20 cellular contexts compared by ENCODE assay signal in the genomic region with DNA sequence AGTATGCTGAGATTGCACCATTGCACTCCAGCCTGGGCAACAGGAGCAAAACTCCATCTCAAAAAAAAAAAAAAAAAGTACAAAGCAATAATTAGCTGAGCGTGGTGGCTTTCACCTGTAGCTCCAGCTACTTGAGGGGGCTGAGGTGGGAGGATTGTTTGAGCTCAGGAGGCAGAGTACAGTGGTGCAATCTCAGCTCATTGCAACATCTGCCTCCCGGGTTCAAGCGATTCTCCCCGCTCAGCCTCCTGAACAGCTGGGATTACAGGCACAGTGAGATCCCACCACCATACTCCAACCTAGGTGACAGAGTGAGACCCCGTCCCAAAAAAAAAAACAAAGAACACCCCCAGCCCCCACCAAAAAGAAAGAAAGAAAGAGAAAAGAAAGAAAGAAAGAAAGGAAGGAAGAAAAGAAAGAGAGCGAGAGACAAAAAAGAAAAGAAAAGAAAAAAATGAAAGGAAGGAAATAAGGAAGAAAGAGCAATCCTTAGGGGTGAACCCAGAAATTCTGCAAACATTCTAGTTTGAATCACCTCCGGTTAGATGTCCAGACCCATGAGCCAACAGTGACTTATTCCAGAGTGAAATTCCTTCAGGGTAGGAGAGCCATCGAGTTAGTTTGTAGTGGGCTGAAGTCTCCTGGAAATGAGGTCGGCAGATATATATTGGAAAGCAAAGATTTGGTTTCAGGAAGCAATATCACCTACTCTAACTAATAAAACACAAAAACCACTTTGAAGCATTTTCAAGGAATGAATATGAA. TPM values are rescaled to one million over a fixed set of nuclear protein-coding genes. Genes with fewer than 3 reads are reported as not detected.
DNase-seq lines count a peak whose midpoint lies in the region; ATAC-seq and TF ChIP-seq lines count a peak whose summit lies in the region.
"Had no signal": no experiment of that assay in that cellular context is flagged by ENCODE, and none has a peak within 500 bp of the region (broad histone marks: within the 10 kb centered on the region; RNA-seq: fewer than 3 reads in every experiment).

No MANE protein-coding gene starts in this region.

- peaks cover 41% of the 10 kb centered on the region for H3K4me1 Mint-ChIP-seq in neural crest cell
- peaks cover 0 to 20% (median 8%) of the 10 kb centered on the region in 3 donors for H3K4me1 Mint-ChIP-seq in CD8-positive, alpha-beta memory T cell

- intact Hi-C loops in PC-3 (cut with micrococcal nuclease) (no loop called here), aorta (cut with DNase I) (no loop called here)

- H3K4me1 ChIP-seq in PC-3 (ENCODE audit: insufficient read depth, low read length) (peaks cover 14% of the 10 kb centered on the region), aorta (ENCODE audit: control insufficient read depth in 1 of 2, insufficient read depth in 2 of 2, low read length in 2 of 2) (no peaks in the 10 kb centered on the region)
- H3K4me1 ChIP-seq in CD8-positive, alpha-beta memory T cell (ENCODE audit: insufficient read depth, low read length), result no peaks in the 10 kb centered on the region

- no peak for TF ChIP-seq CTCF in PC-3 (conservative IDR thresholded peaks at IDR 0.05; ENCODE audit: low read depth, low read length)
- TF ChIP-seq CTCF in neural crest cell (conservative IDR thresholded peaks at IDR 0.05), result no peak

- peak overlapping the region; percentile 44 for H3K27ac ChIP-seq in PC-3 (ENCODE audit: low read length)
- H3K27ac ChIP-seq in epithelial cell of prostate, result peak overlapping the region; percentile 22
- H3K27ac ChIP-seq in aorta (ENCODE audit: low read depth in 1 of 2, low read length in 2 of 2), result no peak overlapping the region
- no peak overlapping the region for H3K27ac ChIP-seq in CD8-positive, alpha-beta memory T cell (ENCODE audit: low read depth, low read length)
- H3K27ac ChIP-seq: thoracic aorta had no signal

- H3K4me2 ChIP-seq in PC-3 (ENCODE audit: low read length), result peak overlapping the region; percentile 65
- H3K4me2 ChIP-seq: SK-N-SH had no signal

- H3K9me3 Mint-ChIP-seq in neural crest cell, result no peaks in the 10 kb centered on the region
- H3K9me3 Mint-ChIP-seq in CD8-positive, alpha-beta memory T cell, result no peaks in the 10 kb centered on the region
- H3K9me3 Mint-ChIP-seq: activated naive CD8-positive, alpha-beta T cell treated with anti-CD3 and anti-CD28 coated beads, Interleukin-2, amount 10 ng/mL, durations not matched to agents 7 days and 5 days; activated T-cell treated with anti-CD3 and anti-CD28 coated beads, Interleukin-2, amount 50 U/mL, for 72 hours; CD8-positive, alpha-beta T cell; stimulated activated effector memory CD8-positive, alpha-beta T cell treated with anti-CD3 and anti-CD28 coated beads, Interleukin-12 subunit alpha, Interleukin-12 subunit beta, amount 100 ng/mL, for 72 hours had no signal

- ATAC-seq in PC-3, result peak; percentile 88
- ATAC-seq in aorta (ENCODE audit: low FRiP score), result no peak
- ATAC-seq: activated T-cell treated with anti-CD3 and anti-CD28 coated beads, Interleukin-2, amount 50 U/mL, for 72 hours; CD8-positive, alpha-beta T cell; stimulated activated effector memory CD8-positive, alpha-beta T cell treated with anti-CD3 and anti-CD28 coated beads, Interleukin-12 subunit alpha, Interleukin-12 subunit beta, amount 100 ng/mL, for 72 hours had no signal

- no peaks in the 10 kb centered on the region for H3F3A ChIP-seq in PC-3 (ENCODE audit: low read length, unreplicated experiment)

- peak overlapping the region; percentile 21 for H3K4me3 Mint-ChIP-seq in neural crest cell
- no peak overlapping the region for H3K4me3 Mint-ChIP-seq in CD8-positive, alpha-beta memory T cell
- H3K4me3 Mint-ChIP-seq: activated naive CD8-positive, alpha-beta T cell treated with anti-CD3 and anti-CD28 coated beads, Interleukin-2, amount 10 ng/mL, durations not matched to agents 7 days and 5 days; activated T-cell treated with anti-CD3 and anti-CD28 coated beads, Interleukin-2, amount 50 U/mL, for 72 hours; CD8-positive, alpha-beta T cell; stimulated activated effector memory CD8-positive, alpha-beta T cell treated with anti-CD3 and anti-CD28 coated beads, Interleukin-12 subunit alpha, Interleukin-12 subunit beta, amount 100 ng/mL, for 72 hours had no signal

- POLR2A ChIA-PET in PC-3 (lab: Charles Lee; ENCODE audit: unreplicated experiment), result interaction anchor here (0.6 kb wide), 1 partner anchor 272 kb away, joined by 3 read pairs; no protein-coding TSS in a partner anchor
- POLR2A ChIA-PET in CD8-positive, alpha-beta memory T cell (lab: Charles Lee), result no interaction called here

- CTCF ChIA-PET in PC-3 (lab: Charles Lee), result no interaction called here
- CTCF ChIA-PET in CD8-positive, alpha-beta memory T cell (lab: Charles Lee), result no interaction called here

- H3K9ac ChIP-seq in PC-3 (ENCODE audit: low read length), result no peak overlapping the region
- H3K9ac ChIP-seq: SK-N-SH had no signal

- H3K9me3 ChIP-seq in PC-3 (ENCODE audit: low read length) (no peaks in the 10 kb centered on the region), aorta (ENCODE audit: control insufficient read depth, low read length) (no peaks in the 10 kb centered on the region)
- H3K9me3 ChIP-seq in CD8-positive, alpha-beta memory T cell (ENCODE audit: low read length), result no peaks in the 10 kb centered on the region
- H3K9me3 ChIP-seq: SK-N-SH, thoracic aorta had no signal

- H2AFZ ChIP-seq in PC-3 (ENCODE audit: low read length), result peak overlapping the region; percentile 56

- peak overlapping the region; percentile 26; the same call in 1 of the 2 replicates for H3K4me3 ChIP-seq in PC-3 (ENCODE audit: low read length)
- no peak overlapping the region for H3K4me3 ChIP-seq in aorta (ENCODE audit: low read length in 2 of 2)
- no peak overlapping the region for H3K4me3 ChIP-seq in CD8-positive, alpha-beta memory T cell (ENCODE audit: low read length)
- H3K4me3 ChIP-seq: thoracic aorta had no signal

- H3K36me3 Mint-ChIP-seq in neural crest cell (ENCODE audit: low read depth), result no peaks in the 10 kb centered on the region
- H3K36me3 Mint-ChIP-seq in CD8-positive, alpha-beta memory T cell, result no peaks in the 10 kb centered on the region
- H3K36me3 Mint-ChIP-seq: activated naive CD8-positive, alpha-beta T cell treated with anti-CD3 and anti-CD28 coated beads, Interleukin-2, amount 10 ng/mL, durations not matched to agents 7 days and 5 days; CD8-positive, alpha-beta T cell; stimulated activated effector memory CD8-positive, alpha-beta T cell treated with anti-CD3 and anti-CD28 coated beads, Interleukin-12 subunit alpha, Interleukin-12 subunit beta, amount 100 ng/mL, for 72 hours had no signal

- peaks cover 37% of the 10 kb centered on the region for H3K27me3 Mint-ChIP-seq in neural crest cell (ENCODE audit: low read depth)
- H3K27me3 Mint-ChIP-seq in CD8-positive, alpha-beta memory T cell, result peaks cover 29 to 51% of the 10 kb centered on the region in 2 donors

- H3K27me3 ChIP-seq in PC-3 (ENCODE audit: low read length), result no peaks in the 10 kb centered on the region
- H3K27me3 ChIP-seq in aorta (ENCODE audit: control insufficient read depth in 1 of 2, insufficient read depth in 2 of 2, low read length in 1 of 2), result no peaks in the 10 kb centered on the region
- peaks cover 9% of the 10 kb centered on the region for H3K27me3 ChIP-seq in CD8-positive, alpha-beta memory T cell (ENCODE audit: insufficient read depth, low read length, poor library complexity, severe bottlenecking)

- BruUV-seq in PC-3 (replicated peaks; lab: Mats Ljungman, UMichigan), result no TSS peak

- WGBS in aorta, 2 donors, result 75% methylated on average over 9 of the region's 9 CpGs

- peak; percentile 54 for DNase-seq in GM03348 (ENCODE audit: low spot score)
- peak; percentile 66 for DNase-seq in PC-3
- no peak for DNase-seq in epithelial cell of prostate (ENCODE audit: low read depth, low spot score)
- DNase-seq in neural crest cell (ENCODE audit: low read depth, low spot score), result no peak
- DNase-seq in stimulated activated CD4-positive, alpha-beta T cell treated with anti-CD3 and anti-CD28 coated beads, Interleukin-4, amount 100 ng/mL, for 4 hours, result no peak
- no peak for DNase-seq in aorta
- no peak for DNase-seq in CD8-positive, alpha-beta memory T cell
- DNase-seq in pons (ENCODE audit: low spot score), result no peak
- DNase-seq: activated CD8-positive, alpha-beta memory T cell treated with anti-CD3 and anti-CD28 coated beads for 24 hours; activated naive CD8-positive, alpha-beta T cell treated with anti-CD3 and anti-CD28 coated beads, Interleukin-2, amount 10 ng/mL, durations not matched to agents 7 days and 5 days; activated T-cell treated with anti-CD3 and anti-CD28 coated beads, Interleukin-2, amount 50 U/mL, for 72 hours; CD8-positive, alpha-beta T cell; DND-41; NCI-H1436; NCI-H748 treated with DMSO at 0.1 percent for 48 hours; SK-N-SH; stimulated activated CD4-positive, alpha-beta T cell treated with anti-CD3 and anti-CD28 coated beads, Interleukin-15, amount 100 ng/mL, for 24 hours had no signal

- H4K20me1 ChIP-seq in PC-3 (ENCODE audit: low read length), result no peaks in the 10 kb centered on the region

- no peaks in the 10 kb centered on the region for H3K9me2 ChIP-seq in PC-3 (replicated peaks; ENCODE audit: low read length)
- H3K9me2 ChIP-seq: SK-N-SH had no signal

- no peaks in the 10 kb centered on the region for H3K36me3 ChIP-seq in PC-3 (ENCODE audit: low read depth, low read length)
- H3K36me3 ChIP-seq in aorta (ENCODE audit: control insufficient read depth in 1 of 2, insufficient read depth in 2 of 2, low read length in 1 of 2), result no peaks in the 10 kb centered on the region
- no peaks in the 10 kb centered on the region for H3K36me3 ChIP-seq in CD8-positive, alpha-beta memory T cell (ENCODE audit: insufficient read depth, low read length)
- H3K36me3 ChIP-seq: thoracic aorta had no signal

- no peaks in the 10 kb centered on the region for H3K79me2 ChIP-seq in PC-3 (ENCODE audit: low read length)

- no peak overlapping the region for H3K27ac Mint-ChIP-seq in neural crest cell (ENCODE audit: unreplicated experiment)
- no peak overlapping the region for H3K27ac Mint-ChIP-seq in CD8-positive, alpha-beta memory T cell
- H3K27ac Mint-ChIP-seq: activated naive CD8-positive, alpha-beta T cell treated with anti-CD3 and anti-CD28 coated beads, Interleukin-2, amount 10 ng/mL, durations not matched to agents 7 days and 5 days; activated T-cell treated with anti-CD3 and anti-CD28 coated beads, Interleukin-2, amount 50 U/mL, for 72 hours; CD8-positive, alpha-beta T cell; stimulated activated effector memory CD8-positive, alpha-beta T cell treated with anti-CD3 and anti-CD28 coated beads, Interleukin-12 subunit alpha, Interleukin-12 subunit beta, amount 100 ng/mL, for 72 hours had no signal

RNA-seq across cellular contexts. Expression of a gene that starts 3.2 kb away (rescaled TPM):
- total RNA-seq in PC-3 (2014; rRNA removed), result 0.04 TPM in 1 of 2 replicates, not detected in the other
- 0.43 and 0.44 TPM in 2 replicates for total RNA-seq in neural crest cell
- 1 to 10 TPM; 3.4 to 8.0 TPM for total RNA-seq in aorta
- 1 to 10 TPM in 1 of 2 donors, under 1 TPM in 1; 0.23 to 1.1 TPM for polyA plus RNA-seq in aorta
- not detected for total RNA-seq in CD8-positive, alpha-beta memory T cell
- polyA plus RNA-seq in CD8-positive, alpha-beta memory T cell, result 1.8 TPM
- total RNA-seq: activated naive CD8-positive, alpha-beta T cell treated with anti-CD3 and anti-CD28 coated beads, Interleukin-2, amount 10 ng/mL, durations not matched to agents 7 days and 5 days; CD8-positive, alpha-beta T cell; dermis microvascular lymphatic vessel endothelial cell had no signal

RNA-seq across cellular contexts. Expression of a gene that starts 36.8 kb away (rescaled TPM):
- total RNA-seq in PC-3 (2014; rRNA removed) (3.7 and 4.3 TPM in 2 replicates), neural crest cell (9.5 and 9.8 TPM in 2 replicates), aorta (1 to 10 TPM; 1.2 to 2.6 TPM)
- polyA plus RNA-seq in aorta, result 1 to 10 TPM in 1 of 2 donors, under 1 TPM in 1; 0.92 to 2.1 TPM
- 1 to 10 TPM; 5.5 to 5.6 TPM for total RNA-seq in CD8-positive, alpha-beta memory T cell
- 0.72 TPM for polyA plus RNA-seq in CD8-positive, alpha-beta memory T cell

Comparison
In these comparisons a context has a peak if more than half of its experiments do, and no peak if none do; other contexts are left out.
1. DNase-seq: peak in GM03348 (single experiment) and PC-3 (single experiment); none in epithelial cell of prostate (single experiment), neural crest cell (single experiment), stimulated activated CD4-positive, alpha-beta T cell treated with anti-CD3 and anti-CD28 coated beads, Interleukin-4, amount 100 ng/mL, for 4 hours (0 of 2), aorta (0 of 2), CD8-positive, alpha-beta memory T cell (0 of 5) and pons (single experiment).
2. H3K27ac ChIP-seq: peak in PC-3 (single experiment) and epithelial cell of prostate (single experiment); none in aorta (0 of 2) and CD8-positive, alpha-beta memory T cell (single experiment).